ENCODE assay signal across 19 cellular contexts in the genomic region with DNA sequence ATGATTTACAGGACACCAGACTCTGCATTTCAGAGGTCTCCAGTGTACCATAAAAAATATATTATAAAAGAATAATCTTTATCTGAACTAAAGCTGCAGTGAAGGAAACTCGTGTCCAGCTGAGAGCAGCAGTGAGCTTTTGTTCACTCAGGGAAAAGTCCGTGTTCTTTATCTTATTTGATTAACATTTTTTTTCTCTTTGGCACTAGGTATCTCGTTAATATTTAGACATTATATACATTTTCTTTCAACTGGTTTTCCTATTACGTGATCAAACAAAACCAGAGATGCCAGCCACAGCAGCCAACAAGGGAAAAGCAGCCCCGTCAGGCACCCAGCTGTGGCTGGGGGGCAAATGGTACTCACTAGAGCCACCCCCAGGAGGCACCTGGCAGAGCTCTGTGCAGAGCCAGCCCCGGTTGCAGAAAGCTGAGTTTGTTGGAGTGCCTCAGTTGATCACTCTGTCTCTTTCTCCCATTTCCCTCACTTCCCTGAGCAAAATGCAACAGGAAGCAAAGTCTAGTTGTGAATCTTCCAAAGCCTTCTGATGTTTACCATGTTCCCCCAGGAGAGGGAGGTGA. TPM values are rescaled to one million over a fixed set of nuclear protein-coding genes. Genes with fewer than 3 reads are reported as not detected.
DNase-seq lines count a peak whose midpoint lies in the region; ATAC-seq and TF ChIP-seq lines count a peak whose summit lies in the region.
"Had no signal": no experiment of that assay in that cellular context is flagged by ENCODE, and none has a peak within 500 bp of the region (broad histone marks: within the 10 kb centered on the region; RNA-seq: fewer than 3 reads in every experiment).

No MANE protein-coding gene starts in this region.

- no peak overlapping the region for H2BK15ac ChIP-seq in H9 (ENCODE audit: low read depth, low read length)

- no peak overlapping the region for H3T11ph ChIP-seq in H9 (ENCODE audit: low read length)

- H3K9me3 Mint-ChIP-seq in H9 = no peaks in the 10 kb centered on the region; a peak in 1 of 5 replicates
- H3K9me3 Mint-ChIP-seq in naive thymus-derived CD8-positive, alpha-beta T cell = no peaks in the 10 kb centered on the region

- no peak overlapping the region for H3K23ac ChIP-seq in H9 (ENCODE audit: insufficient read length, low read depth, low read length)

- H3K56ac ChIP-seq in H9 (ENCODE audit: insufficient read length, low read depth, low read length) = no peak overlapping the region

- H3K27ac ChIP-seq in A673 (ENCODE audit: low read depth, low read length, poor library complexity, severe bottlenecking) (peak overlapping the region; percentile 74), H9 (ENCODE audit: insufficient read length, low read depth, low read length) (no peak overlapping the region), ectodermal cell (ENCODE audit: insufficient read depth, low read depth, low read length, poor library complexity, severe bottlenecking) (no peak overlapping the region), ascending aorta (no peak overlapping the region)
- H3K27ac ChIP-seq: uterus had no signal

- no peaks in the 10 kb centered on the region for H3K27me3 ChIP-seq in A673 (replicated peaks; ENCODE audit: insufficient read depth, low read depth, low read length, poor library complexity)
- peaks cover 13% of the 10 kb centered on the region; the same call in 1 of the 2 replicates for H3K27me3 ChIP-seq in H9 (ENCODE audit: insufficient read depth, low read length)
- peaks cover 46% of the 10 kb centered on the region for H3K27me3 ChIP-seq in ectodermal cell (ENCODE audit: control insufficient read depth, insufficient read depth, low read length, poor library complexity, severe bottlenecking)
- H3K27me3 ChIP-seq in ascending aorta = peaks cover 13% of the 10 kb centered on the region

- H2BK20ac ChIP-seq in H9 (ENCODE audit: low read depth, low read length, poor library complexity, severe bottlenecking) = no peak overlapping the region

- CTCF ChIA-PET in A673 (lab: Charles Lee) = interaction anchor here (1.1 to 1.3 kb wide), 2 partner anchors 955 to 1419 kb away, joined by 4 to 11 read pairs; no protein-coding TSS in a partner anchor

- no peak overlapping the region for H4K8ac ChIP-seq in H9 (replicated peaks; ENCODE audit: insufficient read length, low read depth, low read length)

- peaks cover 18 to 20% of the 10 kb centered on the region in 2 experiments for H3K4me1 Mint-ChIP-seq in H9
- peaks cover 4 to 18% (median 10%) of the 10 kb centered on the region in 4 donors for H3K4me1 Mint-ChIP-seq in naive thymus-derived CD8-positive, alpha-beta T cell

- no peak overlapping the region for H2BK120ac ChIP-seq in H9 (ENCODE audit: low read depth, low read length, poor library complexity, severe bottlenecking)

- no CpG with 5 or more reads among the region's 6 CpGs for WGBS in H9 (ENCODE audit: extremely low coverage, insufficient read length, low lambda C conversion rate)
- WGBS in ectodermal cell, 2 experiments = 57 to 59% methylated on average over 6 of the region's 6 CpGs

- H3K4me2 ChIP-seq in H9 (ENCODE audit: insufficient read depth, insufficient read length, low read length) = peak overlapping the region; percentile 90

- intact Hi-C loops in A673 (cut with micrococcal nuclease; ENCODE audit: unreplicated experiment) = loop anchor here (5.0 to 10.0 kb wide), 4 partner anchors 107 to 1424 kb away; no protein-coding TSS in a partner anchor
- intact Hi-C loops in ascending aorta (cut with DNase I) = no loop called here

- TF ChIP-seq CTCF in A673 (conservative IDR thresholded peaks at IDR 0.05; ENCODE audit: low read depth, low read length) = peak; percentile 34; the same call in 1 of the 2 replicates
- TF ChIP-seq CTCF in H9 (conservative IDR thresholded peaks at IDR 0.05) = no peak; the same call in 2 of the 3 replicates
- TF ChIP-seq CTCF in ascending aorta (IDR thresholded peaks at IDR 0.05) = no peak

- no peak overlapping the region for H2AFZ ChIP-seq in H9 (ENCODE audit: low read length)

- H3K4me1 ChIP-seq in A673 (ENCODE audit: insufficient read depth, low read length, poor library complexity, severe bottlenecking) (peaks cover 32% of the 10 kb centered on the region), H9 (ENCODE audit: insufficient read depth, low read length) (no peaks in the 10 kb centered on the region; the same call in 1 of the 2 replicates), ectodermal cell (ENCODE audit: control insufficient read depth, insufficient read depth, low read length) (peaks cover 12% of the 10 kb centered on the region), ascending aorta (no peaks in the 10 kb centered on the region)

- H3K27ac Mint-ChIP-seq in H9 = no peak overlapping the region
- no peak overlapping the region for H3K27ac Mint-ChIP-seq in naive thymus-derived CD8-positive, alpha-beta T cell

- H2BK5ac ChIP-seq in H9 (ENCODE audit: insufficient read length, low read length) = no peak overlapping the region

- peaks cover 15% of the 10 kb centered on the region for H3K23me2 ChIP-seq in H9 (ENCODE audit: insufficient read length, low read depth, low read length, poor library complexity, severe bottlenecking)

- no peak overlapping the region for H4K91ac ChIP-seq in H9 (ENCODE audit: insufficient read length, low read depth, low read length)

- no peak overlapping the region for H2BK12ac ChIP-seq in H9 (ENCODE audit: insufficient read length, low read depth, low read length)

- ATAC-seq in naive thymus-derived CD8-positive, alpha-beta T cell = no peak
- ATAC-seq in GM21528 (IDR thresholded peaks at IDR 0.05; ENCODE audit: low FRiP score, unreplicated experiment) = no peak
- ATAC-seq: HCT116 had no signal

- no peak overlapping the region for H3K4ac ChIP-seq in H9 (ENCODE audit: low read depth, low read length)

- peaks cover 59% of the 10 kb centered on the region for H3K27me3 Mint-ChIP-seq in H9 (ENCODE audit: low read depth)
- peaks cover 27 to 70% (median 49%) of the 10 kb centered on the region in 5 donors for H3K27me3 Mint-ChIP-seq in naive thymus-derived CD8-positive, alpha-beta T cell

- H3K9ac ChIP-seq in H9 (ENCODE audit: extremely low read depth, insufficient read length, low read length) = no peak overlapping the region

- no peak overlapping the region for H3K18ac ChIP-seq in H9 (ENCODE audit: insufficient read length, low read depth, low read length)

- peak overlapping the region; percentile 75 for H3K4me3 ChIP-seq in A673 (ENCODE audit: low read depth, low read length, poor library complexity, severe bottlenecking)
- H3K4me3 ChIP-seq in ectodermal cell (ENCODE audit: insufficient read depth, low read depth, low read length) = peak overlapping the region; percentile 63
- H3K4me3 ChIP-seq in ascending aorta = no peak overlapping the region
- H3K4me3 ChIP-seq: uterus had no signal

- no peak overlapping the region for H2AK5ac ChIP-seq in H9 (ENCODE audit: insufficient read length, low read length)

- H3K79me2 ChIP-seq in H9 (ENCODE audit: insufficient read depth, low read length) = no peaks in the 10 kb centered on the region

- H3K79me1 ChIP-seq in H9 (ENCODE audit: insufficient read depth, low read depth, low read length, poor library complexity, severe bottlenecking) = no peaks in the 10 kb centered on the region

- H3K36me3 ChIP-seq in A673 (ENCODE audit: insufficient read depth, low read length, poor library complexity, severe bottlenecking) (no peaks in the 10 kb centered on the region), ectodermal cell (ENCODE audit: control insufficient read depth, insufficient read depth, low read length) (no peaks in the 10 kb centered on the region), ascending aorta (no peaks in the 10 kb centered on the region)
- H3K36me3 ChIP-seq: uterus had no signal

- no peaks in the 10 kb centered on the region for H3K9me3 ChIP-seq in A673 (ENCODE audit: low read depth, low read length, poor library complexity, severe bottlenecking)
- H3K9me3 ChIP-seq in H9 (ENCODE audit: control insufficient read depth, low read depth, low read length) = no peaks in the 10 kb centered on the region
- no peaks in the 10 kb centered on the region for H3K9me3 ChIP-seq in ectodermal cell (ENCODE audit: control insufficient read depth, low read length)
- H3K9me3 ChIP-seq in ascending aorta = no peaks in the 10 kb centered on the region
- H3K9me3 ChIP-seq: uterus had no signal

- TSS peak; percentile 34 for BruUV-seq in A673 (replicated peaks; lab: Mats Ljungman, UMichigan)

- POLR2A ChIA-PET in A673 (lab: Charles Lee; ENCODE audit: low non-redundant PET) = interaction anchor here (0.6 to 1.0 kb wide), 3 partner anchors 95 to 820 kb away, joined by 3 to 4 read pairs (median 3); no protein-coding TSS in a partner anchor
- POLR2A ChIA-PET in naive thymus-derived CD8-positive, alpha-beta T cell (lab: Charles Lee) = no interaction called here

- H3K4me3 Mint-ChIP-seq in H9 = peak overlapping the region; percentile 83 to 96
- H3K4me3 Mint-ChIP-seq in naive thymus-derived CD8-positive, alpha-beta T cell = peak overlapping the region in 8 of 10 donors; percentile 24 to 73 (median 55)

- peak; percentile 63 for DNase-seq in A673 (ENCODE audit: low spot score)
- DNase-seq in H9 = no peak
- no peak for DNase-seq in naive thymus-derived CD8-positive, alpha-beta T cell
- DNase-seq in HuH-7.5 (ENCODE audit: low spot score) = no peak
- DNase-seq in ascending aorta (ENCODE audit: low spot score in 2 of 2) = no peak
- no peak for DNase-seq in NCI-H524 (lab: John Stamatoyannopoulos, UW)
- DNase-seq: activated gamma-delta T cell; EL; hippocampal formation; NCI-H1092; stimulated activated CD4-positive, alpha-beta T cell treated with anti-CD3 and anti-CD28 coated beads, Interleukin-2, amount 100 ng/mL, for 24 hours; uterus had no signal

- H4K20me1 ChIP-seq in H9 (ENCODE audit: control insufficient read depth, insufficient read depth, insufficient read length) = no peaks in the 10 kb centered on the region

- no peaks in the 10 kb centered on the region for H3K36me3 Mint-ChIP-seq in H9 (ENCODE audit: insufficient read depth in 1 of 3, low read depth in 3 of 3)
- H3K36me3 Mint-ChIP-seq in naive thymus-derived CD8-positive, alpha-beta T cell = peaks cover 0 to 5% (median 0%) of the 10 kb centered on the region in 3 donors

- no peak overlapping the region for H4K5ac ChIP-seq in H9 (ENCODE audit: insufficient read length, low read depth, low read length)

- H3K14ac ChIP-seq in H9 (ENCODE audit: insufficient read depth, low read length) = no peak overlapping the region

RNA-seq across cellular contexts. Expression of gene HS3ST4, which starts 1.1 kb away (rescaled TPM):
- total RNA-seq in A673 (2021) (33.5 and 34.0 TPM in 2 replicates), H9 (2021) (1.7 and 1.8 TPM in 2 replicates), ascending aorta (not detected)
- polyA plus RNA-seq in ectodermal cell (2013, experiment 1 of 4) = 5.2 TPM
- polyA plus RNA-seq in ectodermal cell (2013, experiment 2 of 4) = 3.7 TPM
- 3.9 TPM for polyA plus RNA-seq in ectodermal cell (2013, experiment 3 of 4)
- polyA plus RNA-seq in ectodermal cell (2013, experiment 4 of 4) = 4.5 TPM
- total RNA-seq in naive thymus-derived CD8-positive, alpha-beta T cell = not detected
- not detected for polyA plus RNA-seq in naive thymus-derived CD8-positive, alpha-beta T cell
- total RNA-seq: chondrocyte, mononuclear cell, osteoblast, SK-MEL-5 had no signal

Comparison
In these comparisons a context has a peak if more than half of its experiments do, and no peak if none do; other contexts are left out.
1. H3K4me3 ChIP-seq: peak in A673 (single experiment) and ectodermal cell (single experiment); none in ascending aorta (0 of 2).
2. RNA of gene HS3ST4, which starts 1.1 kb away (total RNA-seq): 33.5 to 34.0 TPM in A673; 1.7 to 1.8 TPM in H9, not detected in naive thymus-derived CD8-positive, alpha-beta T cell and not detected in ascending aorta (single experiment); every median in the first group is over 10 times any median in the second.